ENCODE assay signal across 13 cellular contexts in genomic region chr7:39720586-39720985, GRCh38.
DNase-seq lines count a peak whose midpoint lies in the region; ATAC-seq and TF ChIP-seq lines count a peak whose summit lies in the region.
"Had no signal": no experiment of that assay in that cellular context is flagged by ENCODE, and none has a peak within 500 bp of the region (broad histone marks: within the 10 kb centered on the region; RNA-seq: fewer than 3 reads in every experiment).

No MANE protein-coding gene starts in this region.

- peaks cover 10 to 16% of the 10 kb centered on the region in 2 donors for H3K27me3 Mint-ChIP-seq in natural killer cell (ENCODE audit: low read depth in 2 of 2)
- peaks cover 0 to 2% of the 10 kb centered on the region in 2 donors for H3K27me3 Mint-ChIP-seq in natural killer cell treated with Interleukin-12 subunit alpha and Interleukin-12 subunit beta and Interleukin-15 and Interleukin-18, amount 100 ng/mL, for 72 hours
- no peaks in the 10 kb centered on the region for H3K27me3 Mint-ChIP-seq in activated T-helper 17 cell treated with anti-CD3 and anti-CD28 coated beads, Interleukin-2, amount 50 U/mL, for 72 hours
- H3K27me3 Mint-ChIP-seq: activated CD4-positive, alpha-beta T cell treated with anti-CD3 and anti-CD28 coated beads for 36 hours had no signal

- no peaks in the 10 kb centered on the region for H3K27me3 ChIP-seq in right lobe of liver
- H3K27me3 ChIP-seq: sigmoid colon had no signal

- TF ChIP-seq POLR2A in right lobe of liver (IDR thresholded peaks at IDR 0.05) = no peak

- H3K27ac Mint-ChIP-seq in natural killer cell = no peak overlapping the region
- H3K27ac Mint-ChIP-seq in natural killer cell treated with Interleukin-12 subunit alpha and Interleukin-12 subunit beta and Interleukin-15 and Interleukin-18, amount 100 ng/mL, for 72 hours = no peak overlapping the region
- peak overlapping the region; percentile 21 for H3K27ac Mint-ChIP-seq in activated T-helper 17 cell treated with anti-CD3 and anti-CD28 coated beads, Interleukin-2, amount 50 U/mL, for 72 hours
- H3K27ac Mint-ChIP-seq: activated CD4-positive, alpha-beta T cell treated with anti-CD3 and anti-CD28 coated beads for 36 hours had no signal

- intact Hi-C loops in natural killer cell (cut with micrococcal nuclease) = no loop called here
- intact Hi-C loops in right lobe of liver (cut with DNase I) = no loop called here

- no peak for DNase-seq in natural killer cell
- DNase-seq in natural killer cell treated with Interleukin-12 subunit alpha and Interleukin-12 subunit beta and Interleukin-15 and Interleukin-18, amount 100 ng/mL, for 72 hours (ENCODE audit: low spot score) = no peak
- DNase-seq in right lobe of liver = no peak
- no peak for DNase-seq in activated gamma-delta T cell (lab: John Stamatoyannopoulos, UW)
- no peak for DNase-seq in activated CD4-positive, CD25-positive, alpha-beta regulatory T cell treated with anti-CD3 and anti-CD28 coated beads, Interleukin-2, amount 50 U/mL, for 72 hours
- no peak for DNase-seq in HUDEP-2 (lab: John Stamatoyannopoulos, UW; ENCODE audit: unreplicated experiment in 76 of 76)
- DNase-seq in anterior cingulate cortex (lab: John Stamatoyannopoulos, UW) = no peak
- DNase-seq: activated CD4-positive, alpha-beta T cell treated with anti-CD3 and anti-CD28 coated beads for 36 hours; amniotic stem cell; erythroblast; left ventricle myocardium inferior; sigmoid colon had no signal

- H3K36me3 Mint-ChIP-seq in natural killer cell = peaks cover 4% of the 10 kb centered on the region
- H3K36me3 Mint-ChIP-seq in natural killer cell treated with Interleukin-12 subunit alpha and Interleukin-12 subunit beta and Interleukin-15 and Interleukin-18, amount 100 ng/mL, for 72 hours = peaks cover 3% of the 10 kb centered on the region
- H3K36me3 Mint-ChIP-seq in activated T-helper 17 cell treated with anti-CD3 and anti-CD28 coated beads, Interleukin-2, amount 50 U/mL, for 72 hours (ENCODE audit: low read depth) = no peaks in the 10 kb centered on the region

- no peak overlapping the region for H3K27ac ChIP-seq in right lobe of liver
- H3K27ac ChIP-seq: left ventricle myocardium inferior, sigmoid colon had no signal

- H3K36me3 ChIP-seq in right lobe of liver = no peaks in the 10 kb centered on the region
- H3K36me3 ChIP-seq: left ventricle myocardium inferior, sigmoid colon had no signal

- peaks cover 0 to 9% of the 10 kb centered on the region in 2 donors for H3K4me1 Mint-ChIP-seq in natural killer cell
- peaks cover 0 to 6% of the 10 kb centered on the region in 2 donors for H3K4me1 Mint-ChIP-seq in natural killer cell treated with Interleukin-12 subunit alpha and Interleukin-12 subunit beta and Interleukin-15 and Interleukin-18, amount 100 ng/mL, for 72 hours (ENCODE audit: low read depth in 2 of 2)
- H3K4me1 Mint-ChIP-seq in activated T-helper 17 cell treated with anti-CD3 and anti-CD28 coated beads, Interleukin-2, amount 50 U/mL, for 72 hours = no peaks in the 10 kb centered on the region

- peaks cover 2 to 4% of the 10 kb centered on the region in 2 donors for H3K9me3 Mint-ChIP-seq in natural killer cell
- peaks cover 3% of the 10 kb centered on the region for H3K9me3 Mint-ChIP-seq in natural killer cell treated with Interleukin-12 subunit alpha and Interleukin-12 subunit beta and Interleukin-15 and Interleukin-18, amount 100 ng/mL, for 72 hours
- peaks cover 4% of the 10 kb centered on the region for H3K9me3 Mint-ChIP-seq in activated T-helper 17 cell treated with anti-CD3 and anti-CD28 coated beads, Interleukin-2, amount 50 U/mL, for 72 hours

- ATAC-seq in natural killer cell = peak in 2 of 3 donors; percentile 18 to 43
- no peak for ATAC-seq in natural killer cell treated with Interleukin-12 subunit alpha and Interleukin-12 subunit beta and Interleukin-15 and Interleukin-18, amount 100 ng/mL, for 72 hours
- no peak for ATAC-seq in activated T-helper 17 cell treated with anti-CD3 and anti-CD28 coated beads, Interleukin-2, amount 50 U/mL, for 72 hours (replicated peaks)
- ATAC-seq in right lobe of liver = peak; percentile 12 to 58 (median 50)

- TF ChIP-seq CTCF in natural killer cell (IDR thresholded peaks at IDR 0.05) (no peak), right lobe of liver (IDR thresholded peaks at IDR 0.05) (no peak)

- no peaks in the 10 kb centered on the region for H3K9me3 ChIP-seq in right lobe of liver

- no peaks in the 10 kb centered on the region for H3K4me1 ChIP-seq in right lobe of liver
- H3K4me1 ChIP-seq: left ventricle myocardium inferior, sigmoid colon had no signal

- no peak overlapping the region for H3K4me3 Mint-ChIP-seq in natural killer cell
- H3K4me3 Mint-ChIP-seq in natural killer cell treated with Interleukin-12 subunit alpha and Interleukin-12 subunit beta and Interleukin-15 and Interleukin-18, amount 100 ng/mL, for 72 hours = no peak overlapping the region
- H3K4me3 Mint-ChIP-seq in activated T-helper 17 cell treated with anti-CD3 and anti-CD28 coated beads, Interleukin-2, amount 50 U/mL, for 72 hours = no peak overlapping the region
- H3K4me3 Mint-ChIP-seq: activated CD4-positive, alpha-beta T cell treated with anti-CD3 and anti-CD28 coated beads for 36 hours had no signal

- H3K4me3 ChIP-seq in right lobe of liver = no peak overlapping the region
- H3K4me3 ChIP-seq: left ventricle myocardium inferior, sigmoid colon had no signal

- 40% methylated on average over 3 of the region's 7 CpGs for WGBS in right lobe of liver (ENCODE audit: insufficient coverage, low coverage, low lambda C conversion rate, missing lambda C conversion rate)

Comparison
In these comparisons a context has a peak if more than half of its experiments do, and no peak if none do; other contexts are left out.
1. ATAC-seq: peak in natural killer cell (2 of 3) and right lobe of liver (4 of 4); none in natural killer cell treated with Interleukin-12 subunit alpha and Interleukin-12 subunit beta and Interleukin-15 and Interleukin-18, amount 100 ng/mL, for 72 hours (0 of 2) and activated T-helper 17 cell treated with anti-CD3 and anti-CD28 coated beads, Interleukin-2, amount 50 U/mL, for 72 hours (single experiment).